ENCODE assay signal across 3 cellular contexts in the genomic region with DNA sequence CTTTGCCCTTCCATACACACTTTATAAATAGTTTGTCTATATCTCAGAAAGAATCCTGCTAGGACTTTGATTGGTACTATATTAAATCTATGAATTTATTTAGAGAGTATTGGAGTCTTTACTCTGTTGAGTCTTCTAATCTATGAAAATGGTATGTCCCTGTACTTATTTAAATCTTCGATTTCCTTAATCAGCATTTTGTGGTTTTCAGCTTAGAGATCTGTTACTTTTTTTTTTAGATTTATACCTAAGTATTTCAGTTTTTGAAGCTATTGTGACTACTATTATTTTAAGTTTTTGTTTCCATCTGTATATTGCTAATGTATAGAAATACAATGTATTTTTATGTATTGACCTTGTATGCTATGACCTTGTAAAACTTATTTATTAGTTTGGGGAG.
TF ChIP-seq lines count a peak whose summit lies in the region.

No MANE protein-coding gene starts in this region.

TF ChIP-seq in HepG2, 621 proteins besides CTCF, POLR2A, EP300 and RAD21:
- TF ChIP-seq MAFF (IDR thresholded peaks at IDR 0.05; ENCODE audit: low read depth, low read length) (peak; percentile 50; the same call in 1 of the 2 replicates), ZNF713 (CRISPR knock-in tag; IDR thresholded peaks at IDR 0.05) (no peak), ZFP82 (CRISPR knock-in tag; IDR thresholded peaks at IDR 0.05; ENCODE audit: borderline replicate concordance) (no peak), PAWR (CRISPR knock-in tag; IDR thresholded peaks at IDR 0.05; ENCODE audit: borderline replicate concordance) (no peak), ZNF326 (CRISPR knock-in tag; IDR thresholded peaks at IDR 0.05; ENCODE audit: borderline replicate concordance) (no peak), MAFK (conservative IDR thresholded peaks at IDR 0.05 in 1 of 2, IDR thresholded peaks at IDR 0.05 in 1 of 2; ENCODE audit: low read length in 2 of 2) (peak; percentile 49 to 75), PBX3 (CRISPR knock-in tag; IDR thresholded peaks at IDR 0.05; ENCODE audit: borderline replicate concordance) (no peak), SP2 (CRISPR knock-in tag; IDR thresholded peaks at IDR 0.05) (no peak), KDM5B (CRISPR knock-in tag; IDR thresholded peaks at IDR 0.05; ENCODE audit: borderline replicate concordance) (no peak), DRAP1 (CRISPR knock-in tag; IDR thresholded peaks at IDR 0.05) (no peak), ZNF101 (CRISPR knock-in tag; IDR thresholded peaks at IDR 0.05; ENCODE audit: borderline replicate concordance, low read depth) (no peak), TOPORS (CRISPR knock-in tag; IDR thresholded peaks at IDR 0.05) (no peak), SSRP1 (CRISPR knock-in tag; IDR thresholded peaks at IDR 0.05) (no peak), ETV5 (CRISPR knock-in tag; IDR thresholded peaks at IDR 0.05; ENCODE audit: borderline replicate concordance) (no peak)
- TF ChIP-seq, protein P1, sequence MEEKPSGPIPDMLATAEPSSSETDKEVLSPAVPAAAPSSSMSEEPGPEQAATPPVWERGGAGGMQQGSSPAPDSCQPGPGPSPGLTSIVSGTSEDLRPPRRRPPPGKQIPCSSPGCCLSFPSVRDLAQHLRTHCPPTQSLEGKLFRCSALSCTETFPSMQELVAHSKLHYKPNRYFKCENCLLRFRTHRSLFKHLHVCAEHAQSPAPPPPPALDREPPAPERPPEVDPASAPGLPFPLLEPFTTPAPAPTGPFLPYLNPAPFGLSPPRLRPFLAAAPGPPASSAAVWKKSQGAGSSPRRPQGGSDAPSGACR (CRISPR knock-in tag; IDR thresholded peaks at IDR 0.05) = no peak
TF ChIP-seq in HepG2: peak in this region for 2.

TF ChIP-seq in HCT116, 20 proteins besides CTCF, POLR2A, EP300 and RAD21:
- no peak for TF ChIP-seq JUND (IDR thresholded peaks at IDR 0.05)
- TF ChIP-seq ZNF274 (IDR thresholded peaks at IDR 0.05; ENCODE audit: low read depth, low read length) = no peak
- no peak for TF ChIP-seq CBX3 (IDR thresholded peaks at IDR 0.05; ENCODE audit: low read depth)
- TF ChIP-seq YY1 (IDR thresholded peaks at IDR 0.05; ENCODE audit: extremely low read depth, insufficient replicate concordance, low read depth, low read length) = no peak
- TF ChIP-seq ATF3 (IDR thresholded peaks at IDR 0.05) = no peak
- no peak for TF ChIP-seq FOSL1 (IDR thresholded peaks at IDR 0.05; ENCODE audit: low read depth)
- no peak for TF ChIP-seq POLR2AphosphoS5 (IDR thresholded peaks at IDR 0.05; ENCODE audit: low read depth, low read length)
- no peak for TF ChIP-seq SRF (IDR thresholded peaks at IDR 0.05; ENCODE audit: low read depth)
- TF ChIP-seq EGR1 (IDR thresholded peaks at IDR 0.05; ENCODE audit: low read depth) = no peak
- TF ChIP-seq, protein P2, sequence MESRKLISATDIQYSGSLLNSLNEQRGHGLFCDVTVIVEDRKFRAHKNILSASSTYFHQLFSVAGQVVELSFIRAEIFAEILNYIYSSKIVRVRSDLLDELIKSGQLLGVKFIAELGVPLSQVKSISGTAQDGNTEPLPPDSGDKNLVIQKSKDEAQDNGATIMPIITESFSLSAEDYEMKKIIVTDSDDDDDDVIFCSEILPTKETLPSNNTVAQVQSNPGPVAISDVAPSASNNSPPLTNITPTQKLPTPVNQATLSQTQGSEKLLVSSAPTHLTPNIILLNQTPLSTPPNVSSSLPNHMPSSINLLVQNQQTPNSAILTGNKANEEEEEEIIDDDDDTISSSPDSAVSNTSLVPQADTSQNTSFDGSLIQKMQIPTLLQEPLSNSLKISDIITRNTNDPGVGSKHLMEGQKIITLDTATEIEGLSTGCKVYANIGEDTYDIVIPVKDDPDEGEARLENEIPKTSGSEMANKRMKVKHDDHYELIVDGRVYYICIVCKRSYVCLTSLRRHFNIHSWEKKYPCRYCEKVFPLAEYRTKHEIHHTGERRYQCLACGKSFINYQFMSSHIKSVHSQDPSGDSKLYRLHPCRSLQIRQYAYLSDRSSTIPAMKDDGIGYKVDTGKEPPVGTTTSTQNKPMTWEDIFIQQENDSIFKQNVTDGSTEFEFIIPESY (IDR thresholded peaks at IDR 0.05; ENCODE audit: extremely low read depth, insufficient replicate concordance, low read length) = no peak
- no peak for TF ChIP-seq SIN3A (IDR thresholded peaks at IDR 0.05; ENCODE audit: low read depth)
- no peak for TF ChIP-seq CEBPB (IDR thresholded peaks at IDR 0.05; ENCODE audit: low read depth)
- TF ChIP-seq SP1 (IDR thresholded peaks at IDR 0.05; ENCODE audit: low read depth) = no peak
- no peak for TF ChIP-seq ELF1 (IDR thresholded peaks at IDR 0.05; ENCODE audit: borderline replicate concordance, low read depth)
- TF ChIP-seq, protein P3, sequence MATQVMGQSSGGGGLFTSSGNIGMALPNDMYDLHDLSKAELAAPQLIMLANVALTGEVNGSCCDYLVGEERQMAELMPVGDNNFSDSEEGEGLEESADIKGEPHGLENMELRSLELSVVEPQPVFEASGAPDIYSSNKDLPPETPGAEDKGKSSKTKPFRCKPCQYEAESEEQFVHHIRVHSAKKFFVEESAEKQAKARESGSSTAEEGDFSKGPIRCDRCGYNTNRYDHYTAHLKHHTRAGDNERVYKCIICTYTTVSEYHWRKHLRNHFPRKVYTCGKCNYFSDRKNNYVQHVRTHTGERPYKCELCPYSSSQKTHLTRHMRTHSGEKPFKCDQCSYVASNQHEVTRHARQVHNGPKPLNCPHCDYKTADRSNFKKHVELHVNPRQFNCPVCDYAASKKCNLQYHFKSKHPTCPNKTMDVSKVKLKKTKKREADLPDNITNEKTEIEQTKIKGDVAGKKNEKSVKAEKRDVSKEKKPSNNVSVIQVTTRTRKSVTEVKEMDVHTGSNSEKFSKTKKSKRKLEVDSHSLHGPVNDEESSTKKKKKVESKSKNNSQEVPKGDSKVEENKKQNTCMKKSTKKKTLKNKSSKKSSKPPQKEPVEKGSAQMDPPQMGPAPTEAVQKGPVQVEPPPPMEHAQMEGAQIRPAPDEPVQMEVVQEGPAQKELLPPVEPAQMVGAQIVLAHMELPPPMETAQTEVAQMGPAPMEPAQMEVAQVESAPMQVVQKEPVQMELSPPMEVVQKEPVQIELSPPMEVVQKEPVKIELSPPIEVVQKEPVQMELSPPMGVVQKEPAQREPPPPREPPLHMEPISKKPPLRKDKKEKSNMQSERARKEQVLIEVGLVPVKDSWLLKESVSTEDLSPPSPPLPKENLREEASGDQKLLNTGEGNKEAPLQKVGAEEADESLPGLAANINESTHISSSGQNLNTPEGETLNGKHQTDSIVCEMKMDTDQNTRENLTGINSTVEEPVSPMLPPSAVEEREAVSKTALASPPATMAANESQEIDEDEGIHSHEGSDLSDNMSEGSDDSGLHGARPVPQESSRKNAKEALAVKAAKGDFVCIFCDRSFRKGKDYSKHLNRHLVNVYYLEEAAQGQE (IDR thresholded peaks at IDR 0.05; ENCODE audit: low read depth) = no peak
- TF ChIP-seq EZH2 (IDR thresholded peaks at IDR 0.05) = no peak
- TF ChIP-seq EZH2phosphoT487 (IDR thresholded peaks at IDR 0.05; ENCODE audit: borderline replicate concordance) = no peak
- no peak for TF ChIP-seq TCF7L2 (IDR thresholded peaks at IDR 0.05; ENCODE audit: borderline replicate concordance, extremely low read depth, insufficient read depth, insufficient read length)

TF ChIP-seq in K562, 482 proteins besides CTCF, POLR2A, EP300 and RAD21:
- no peak for TF ChIP-seq ATF7 (IDR thresholded peaks at IDR 0.05)
- TF ChIP-seq ELK3 (CRISPR knock-in tag; IDR thresholded peaks at IDR 0.05) = no peak
- no peak for TF ChIP-seq SMAD3 (CRISPR knock-in tag; conservative IDR thresholded peaks at IDR 0.05)
- no peak for TF ChIP-seq CTBP1 (IDR thresholded peaks at IDR 0.05; ENCODE audit: borderline replicate concordance)
- no peak for TF ChIP-seq CUX1 (CRISPR knock-in tag; IDR thresholded peaks at IDR 0.05)
- peak; percentile 25; the same call in 1 of the 2 replicates for TF ChIP-seq MAFG (tag; conservative IDR thresholded peaks at IDR 0.05)
- TF ChIP-seq HNRNPL (IDR thresholded peaks at IDR 0.05; ENCODE audit: low read depth, low read length) = no peak
- TF ChIP-seq TEAD4 (IDR thresholded peaks at IDR 0.05; ENCODE audit: low read length) = no peak
- TF ChIP-seq TEAD4 (CRISPR knock-in tag; IDR thresholded peaks at IDR 0.05; ENCODE audit: borderline replicate concordance) = no peak
- TF ChIP-seq C11orf30 (IDR thresholded peaks at IDR 0.05; ENCODE audit: low read depth) = peak; percentile 61; the same call in 1 of the 2 replicates
- no peak for TF ChIP-seq PPARD (CRISPR knock-in tag; IDR thresholded peaks at IDR 0.05)
- no peak for TF ChIP-seq KLF1 (tag; IDR thresholded peaks at IDR 0.05)
- no peak for TF ChIP-seq CAMTA2 (CRISPR knock-in tag; conservative IDR thresholded peaks at IDR 0.05)
- no peak for TF ChIP-seq ZNF507 (tag; conservative IDR thresholded peaks at IDR 0.05)
- TF ChIP-seq, protein P4, sequence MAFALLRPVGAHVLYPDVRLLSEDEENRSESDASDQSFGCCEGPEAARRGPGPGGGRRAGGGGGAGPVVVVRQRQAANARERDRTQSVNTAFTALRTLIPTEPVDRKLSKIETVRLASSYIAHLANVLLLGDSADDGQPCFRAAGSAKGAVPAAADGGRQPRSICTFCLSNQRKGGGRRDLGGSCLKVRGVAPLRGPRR (CRISPR knock-in tag; IDR thresholded peaks at IDR 0.05) = no peak
- peak; percentile 80 for TF ChIP-seq ZNF316 (IDR thresholded peaks at IDR 0.05)
